Comparison of ENCODE assay signal across 8 cellular contexts in genomic region chr1:29238601-29238964, GRCh38. TPM values are rescaled to one million over a fixed set of nuclear protein-coding genes. Genes with fewer than 3 reads are reported as not detected.
A peak's percentile ranks its signal among the peaks of the same experiment; 100 is the strongest.
DNase-seq lines count a peak whose midpoint lies in the region; ATAC-seq, FAIRE-seq and TF ChIP-seq lines count a peak whose summit lies in the region.

No MANE protein-coding gene starts in this region.

- 7% methylated on average over 11 of the region's 12 CpGs for WGBS in HepG2 (ENCODE audit: low lambda C conversion rate)
- WGBS in right lobe of liver (ENCODE audit: insufficient coverage, low coverage, low lambda C conversion rate, missing lambda C conversion rate) = 31% methylated on average over 11 of the region's 12 CpGs

- H3K9me3 Mint-ChIP-seq in central memory CD8-positive, alpha-beta T cell = no peaks in the 10 kb centered on the region
- H3K9me3 Mint-ChIP-seq in naive thymus-derived CD4-positive, alpha-beta T cell = peaks cover 0 to 2% (median 0%) of the 10 kb centered on the region in 11 donors

- BruUV-seq in HepG2 (replicated peaks; lab: Mats Ljungman, UMichigan) = no TSS peak

- H3K4me3 ChIP-seq in HepG2 (replicated peaks in 1 of 3; ENCODE audit: insufficient read depth in 1 of 3, low read depth in 2 of 3, low read length in 3 of 3) (peak overlapping the region; percentile 69 to 99 (median 88)), right lobe of liver (peak overlapping the region in 1 of 3 donors; percentile 47), vagina (peak overlapping the region; percentile 78 to 83)
- H3K4me3 ChIP-seq in naive thymus-derived CD4-positive, alpha-beta T cell (ENCODE audit: low read length) = no peak overlapping the region

- H3K27me3 ChIP-seq in HepG2 (ENCODE audit: control insufficient read depth in 1 of 2, insufficient read depth in 2 of 2, low read length in 2 of 2) (peaks cover 0 to 12% of the 10 kb centered on the region in 2 experiments; a peak in 1 of 5 replicates), right lobe of liver (no peaks in the 10 kb centered on the region), vagina (no peaks in the 10 kb centered on the region)
- peaks cover 12 to 14% of the 10 kb centered on the region in 2 donors for H3K27me3 ChIP-seq in naive thymus-derived CD4-positive, alpha-beta T cell (ENCODE audit: control insufficient read depth in 2 of 2, insufficient read depth in 2 of 2, low read length in 2 of 2)

- H3K4me3 Mint-ChIP-seq in central memory CD8-positive, alpha-beta T cell = peak overlapping the region; percentile 76
- peak overlapping the region; percentile 45 to 91 (median 79) for H3K4me3 Mint-ChIP-seq in naive thymus-derived CD4-positive, alpha-beta T cell

- H3K4me1 ChIP-seq in HepG2 (ENCODE audit: insufficient read depth, low read length) = peaks cover 28% of the 10 kb centered on the region
- peaks cover 0 to 21% (median 0%) of the 10 kb centered on the region in 4 donors for H3K4me1 ChIP-seq in right lobe of liver
- H3K4me1 ChIP-seq in naive thymus-derived CD4-positive, alpha-beta T cell (ENCODE audit: control insufficient read depth in 2 of 2, insufficient read depth in 2 of 2, low read length in 2 of 2) = peaks cover 4 to 17% of the 10 kb centered on the region in 2 donors
- peaks cover 30% of the 10 kb centered on the region for H3K4me1 ChIP-seq in vagina

- H4K20me1 ChIP-seq in HepG2 (ENCODE audit: insufficient read depth, low read length) = peaks cover 10% of the 10 kb centered on the region; the same call in 1 of the 2 replicates

- H3K27ac ChIP-seq in HepG2 (ENCODE audit: extremely low read length, insufficient read depth, low read length) = peak overlapping the region; percentile 59
- H3K27ac ChIP-seq in right lobe of liver = no peak overlapping the region
- H3K27ac ChIP-seq in naive thymus-derived CD4-positive, alpha-beta T cell (ENCODE audit: low read depth, low read length) = no peak overlapping the region
- peak overlapping the region; percentile 73 for H3K27ac ChIP-seq in vagina

- no peak for TF ChIP-seq RAD21 in HepG2 (CRISPR knock-in tag; IDR thresholded peaks at IDR 0.05)

- DNase-seq in HepG2 (ENCODE audit: low spot score) (peak; percentile 25), right lobe of liver (no peak), vagina (ENCODE audit: extremely low spot score in 2 of 2) (no peak), NCI-H1105 treated with DMSO at 0.1 percent for 48 hours (lab: John Stamatoyannopoulos, UW) (no peak)
- DNase-seq in central memory CD8-positive, alpha-beta T cell (ENCODE audit: low spot score in 2 of 2) = no peak
- DNase-seq in naive thymus-derived CD4-positive, alpha-beta T cell = no peak

- no peak overlapping the region for H2AFZ ChIP-seq in HepG2 (ENCODE audit: low read length)

- intact Hi-C loops in HepG2 (cut with micrococcal nuclease; ENCODE audit: unreplicated experiment) = loop anchor here (10.0 kb wide), 2 partner anchors 106 to 1466 kb away; no protein-coding TSS in a partner anchor
- intact Hi-C loops in right lobe of liver (cut with DNase I) = loop anchor here (10.0 kb wide), 1 partner anchor 1466 kb away; no protein-coding TSS in a partner anchor
- intact Hi-C loops in naive thymus-derived CD4-positive, alpha-beta T cell (cut with micrococcal nuclease) = loop anchor here (5.0 to 10.0 kb wide), 5 partner anchors 216 to 1926 kb away; no protein-coding TSS in a partner anchor
- intact Hi-C loops in vagina (cut with DNase I) = loop anchor here (5.0 kb wide), 1 partner anchor 1469 kb away; no protein-coding TSS in a partner anchor

- no peak for TF ChIP-seq EP300 in HepG2 (IDR thresholded peaks at IDR 0.05; ENCODE audit: low read depth in 2 of 2, low read length in 2 of 2)
- TF ChIP-seq EP300 in HepG2 (CRISPR knock-in tag; IDR thresholded peaks at IDR 0.05; ENCODE audit: borderline replicate concordance) = no peak

- H3K9me3 ChIP-seq in HepG2 (ENCODE audit: low read length) (no peaks in the 10 kb centered on the region), right lobe of liver (no peaks in the 10 kb centered on the region), vagina (no peaks in the 10 kb centered on the region)
- H3K9me3 ChIP-seq in naive thymus-derived CD4-positive, alpha-beta T cell (ENCODE audit: control insufficient read depth in 2 of 3, low read length in 3 of 3) = no peaks in the 10 kb centered on the region

- peaks cover 26% of the 10 kb centered on the region for H3K79me2 ChIP-seq in HepG2 (ENCODE audit: insufficient read depth, low read length)

- H3K36me3 ChIP-seq in HepG2 (replicated peaks in 1 of 2; ENCODE audit: control insufficient read depth in 1 of 2, insufficient read depth in 2 of 2, low read length in 2 of 2) = no peaks in the 10 kb centered on the region
- H3K36me3 ChIP-seq in right lobe of liver = no peaks in the 10 kb centered on the region
- H3K36me3 ChIP-seq in naive thymus-derived CD4-positive, alpha-beta T cell (ENCODE audit: control insufficient read depth in 2 of 3, insufficient read depth in 3 of 3, low read length in 3 of 3) = no peaks in the 10 kb centered on the region
- H3K36me3 ChIP-seq in vagina = no peaks in the 10 kb centered on the region

- peak overlapping the region; percentile 77 for H3K9ac ChIP-seq in HepG2 (ENCODE audit: insufficient read depth, low read depth, low read length)

- H3K4me2 ChIP-seq in HepG2 (ENCODE audit: low read depth, low read length) = peak overlapping the region; percentile 98

- TF ChIP-seq CTCF in HepG2 (CRISPR knock-in tag; IDR thresholded peaks at IDR 0.05) (no peak), right lobe of liver (IDR thresholded peaks at IDR 0.05) (no peak), vagina (IDR thresholded peaks at IDR 0.05) (no peak)

- CTCF ChIA-PET in HepG2 (lab: Yijun Ruan, JAX; ENCODE audit: low intra/inter-chr PET ratio, low total read pairs) = no interaction called here
- CTCF ChIA-PET in naive thymus-derived CD4-positive, alpha-beta T cell (lab: Charles Lee) = no interaction called here

- peaks cover 6% of the 10 kb centered on the region for H3K36me3 Mint-ChIP-seq in central memory CD8-positive, alpha-beta T cell (ENCODE audit: insufficient read depth)
- H3K36me3 Mint-ChIP-seq in naive thymus-derived CD4-positive, alpha-beta T cell = peaks cover 0 to 7% (median 2%) of the 10 kb centered on the region in 5 donors

- no peak overlapping the region for H3K27ac Mint-ChIP-seq in central memory CD8-positive, alpha-beta T cell (ENCODE audit: low read depth)
- H3K27ac Mint-ChIP-seq in naive thymus-derived CD4-positive, alpha-beta T cell = peak overlapping the region in 1 of 9 donors; percentile 53

- no peak for FAIRE-seq in HepG2 (lab: Jason Lieb, UNC)

- H3K27me3 Mint-ChIP-seq in central memory CD8-positive, alpha-beta T cell = peaks cover 67% of the 10 kb centered on the region
- H3K27me3 Mint-ChIP-seq in naive thymus-derived CD4-positive, alpha-beta T cell = peaks cover 42 to 65% (median 61%) of the 10 kb centered on the region in 5 donors

- peaks cover 19% of the 10 kb centered on the region for H3K4me1 Mint-ChIP-seq in central memory CD8-positive, alpha-beta T cell
- H3K4me1 Mint-ChIP-seq in naive thymus-derived CD4-positive, alpha-beta T cell = peaks cover 15 to 26% (median 22%) of the 10 kb centered on the region in 7 donors

- TF ChIP-seq POLR2A in HepG2 (IDR thresholded peaks at IDR 0.05; ENCODE audit: insufficient read depth in 1 of 2, low read depth in 2 of 2, low read length in 2 of 2) = no peak
- TF ChIP-seq POLR2A in right lobe of liver (IDR thresholded peaks at IDR 0.05) = no peak
- TF ChIP-seq POLR2A in vagina (IDR thresholded peaks at IDR 0.05) = no peak

- in situ Hi-C loops in HepG2 (cut with HindIII; ENCODE audit: extremely low pct_ligation_motif_present, low pct_unique_long_range_greater_than_20kb) = loop anchor here (10.0 kb wide), 3 partner anchors 216 to 866 kb away; no protein-coding TSS in a partner anchor

- POLR2A ChIA-PET in HepG2 (lab: Yijun Ruan, JAX) = interaction anchor here (1.2 kb wide), 1 partner anchor 8 kb away, joined by 4 read pairs; the partner anchor contains the start of gene MECR
- POLR2A ChIA-PET in naive thymus-derived CD4-positive, alpha-beta T cell (lab: Charles Lee) = no interaction called here

- ATAC-seq in HepG2 = peak; percentile 14
- ATAC-seq in right lobe of liver = no peak
- ATAC-seq in central memory CD8-positive, alpha-beta T cell (replicated peaks; ENCODE audit: extremely low read depth, poor library complexity, severe bottlenecking) = no peak
- ATAC-seq in naive thymus-derived CD4-positive, alpha-beta T cell = no peak
- ATAC-seq in GM19035 (IDR thresholded peaks at IDR 0.05; ENCODE audit: unreplicated experiment) = no peak
- no peak for ATAC-seq in GM21528 (IDR thresholded peaks at IDR 0.05; ENCODE audit: low FRiP score, unreplicated experiment)

RNA-seq across cellular contexts. Expression of gene PTPRU, which starts 2.3 kb away (rescaled TPM):
- total RNA-seq in HepG2 (2016; rRNA removed; fragmentation: Illumina TruSeq; extraction: Trizol) (11.0 and 21.6 TPM in 2 replicates), right lobe of liver (10 to 100 TPM in 4 of 6 experiments, 1 to 10 TPM in 2; 4.8 to 22.3 (median 14.5) TPM), vagina (37.3 TPM)
- 3.9 and 4.0 TPM in 2 replicates for total RNA-seq in HepG2 (2016; cell fraction: cytosol; rRNA removed; fragmentation: Illumina TruSeq; extraction: Trizol; ENCODE audit: low read depth)
- 9.4 and 20.9 TPM in 2 replicates for total RNA-seq in HepG2 (2016; cell fraction: insoluble cytoplasmic fraction; rRNA removed; fragmentation: Illumina TruSeq; extraction: Trizol)
- total RNA-seq in HepG2 (2016; cell fraction: membrane; rRNA removed; fragmentation: Illumina TruSeq; extraction: Trizol) = 14.5 and 15.1 TPM in 2 replicates
- 20.3 and 29.1 TPM in 2 replicates for total RNA-seq in HepG2 (2016; cell fraction: nucleus; rRNA removed; fragmentation: Illumina TruSeq; extraction: Trizol)
- polyA plus RNA-seq in HepG2 (2011; rRNA removed) = 22.3 and 27.8 TPM in 2 replicates
- polyA plus RNA-seq in HepG2 (2011; cell fraction: cytosol; rRNA removed) = 16.2 and 24.5 TPM in 2 replicates
- polyA plus RNA-seq in HepG2 (2011; cell fraction: nucleus; rRNA removed) = 56.1 and 65.4 TPM in 2 replicates
- 12.1 and 22.3 TPM in 2 replicates for polyA plus RNA-seq in HepG2 (2012)
- polyA plus RNA-seq in HepG2 (2016; cell fraction: cytosol; fragmentation: Illumina TruSeq; extraction: Trizol; ENCODE audit: low read depth) = 1.8 and 2.3 TPM in 2 replicates
- polyA plus RNA-seq in HepG2 (2016; cell fraction: insoluble cytoplasmic fraction; fragmentation: Illumina TruSeq; extraction: Trizol; ENCODE audit: low read depth) = 9.7 and 12.0 TPM in 2 replicates
- 6.6 and 8.7 TPM in 2 replicates for polyA plus RNA-seq in HepG2 (2016; cell fraction: membrane; fragmentation: Illumina TruSeq; extraction: Trizol; ENCODE audit: low read depth)
- polyA plus RNA-seq in HepG2 (2016; cell fraction: nucleus; fragmentation: Illumina TruSeq; extraction: Trizol; ENCODE audit: insufficient read depth, low read depth) = 46.5 and 51.1 TPM in 2 replicates
- 28.3 and 104 TPM in 2 replicates for polyA minus RNA-seq in HepG2 (2011; rRNA and poly(A)+ RNA removed; ENCODE audit: low replicate concordance)
- 33.6 and 37.1 TPM in 2 replicates for polyA minus RNA-seq in HepG2 (2011; cell fraction: cytosol; rRNA and poly(A)+ RNA removed)
- polyA minus RNA-seq in HepG2 (2011; cell fraction: nucleus; rRNA and poly(A)+ RNA removed) = 18.0 and 19.9 TPM in 2 replicates
- total RNA-seq in naive thymus-derived CD4-positive, alpha-beta T cell = under 1 TPM in 2 of 5 experiments, not detected in 3; 0.17 to 0.42 TPM
- polyA plus RNA-seq in naive thymus-derived CD4-positive, alpha-beta T cell = not detected

RNA-seq across cellular contexts. Expression of gene MECR, which starts 7.8 kb away (rescaled TPM):
- total RNA-seq in HepG2 (2016; rRNA removed; fragmentation: Illumina TruSeq; extraction: Trizol) (21.2 and 24.9 TPM in 2 replicates), right lobe of liver (10 to 100 TPM; 13.1 to 22.1 (median 15.7) TPM), vagina (16.9 TPM)
- 40.7 and 49.2 TPM in 2 replicates for total RNA-seq in HepG2 (2016; cell fraction: cytosol; rRNA removed; fragmentation: Illumina TruSeq; extraction: Trizol; ENCODE audit: low read depth)
- 18.4 and 19.7 TPM in 2 replicates for total RNA-seq in HepG2 (2016; cell fraction: insoluble cytoplasmic fraction; rRNA removed; fragmentation: Illumina TruSeq; extraction: Trizol)
- total RNA-seq in HepG2 (2016; cell fraction: membrane; rRNA removed; fragmentation: Illumina TruSeq; extraction: Trizol) = 43.7 and 46.5 TPM in 2 replicates
- total RNA-seq in HepG2 (2016; cell fraction: nucleus; rRNA removed; fragmentation: Illumina TruSeq; extraction: Trizol) = 20.0 and 20.4 TPM in 2 replicates
- polyA plus RNA-seq in HepG2 (2011; rRNA removed) = 18.8 and 19.0 TPM in 2 replicates
- polyA plus RNA-seq in HepG2 (2011; cell fraction: cytosol; rRNA removed) = 13.7 and 17.3 TPM in 2 replicates
- polyA plus RNA-seq in HepG2 (2011; cell fraction: nucleus; rRNA removed) = 21.4 and 26.7 TPM in 2 replicates
- 12.7 and 17.0 TPM in 2 replicates for polyA plus RNA-seq in HepG2 (2012)
- polyA plus RNA-seq in HepG2 (2016; cell fraction: cytosol; fragmentation: Illumina TruSeq; extraction: Trizol; ENCODE audit: low read depth) = 61.3 and 62.7 TPM in 2 replicates
- polyA plus RNA-seq in HepG2 (2016; cell fraction: insoluble cytoplasmic fraction; fragmentation: Illumina TruSeq; extraction: Trizol; ENCODE audit: low read depth) = 17.8 and 18.6 TPM in 2 replicates
- 46.4 and 47.2 TPM in 2 replicates for polyA plus RNA-seq in HepG2 (2016; cell fraction: membrane; fragmentation: Illumina TruSeq; extraction: Trizol; ENCODE audit: low read depth)
- 28.0 and 30.8 TPM in 2 replicates for polyA plus RNA-seq in HepG2 (2016; cell fraction: nucleus; fragmentation: Illumina TruSeq; extraction: Trizol; ENCODE audit: insufficient read depth, low read depth)
- polyA minus RNA-seq in HepG2 (2011; rRNA and poly(A)+ RNA removed; ENCODE audit: low replicate concordance) = 26.2 and 47.2 TPM in 2 replicates
- 8.0 and 9.2 TPM in 2 replicates for polyA minus RNA-seq in HepG2 (2011; cell fraction: cytosol; rRNA and poly(A)+ RNA removed)
- polyA minus RNA-seq in HepG2 (2011; cell fraction: nucleus; rRNA and poly(A)+ RNA removed) = 22.4 and 23.0 TPM in 2 replicates
- 10 to 100 TPM in 4 of 5 experiments, 1 to 10 TPM in 1; 8.6 to 24.4 (median 16.8) TPM for total RNA-seq in naive thymus-derived CD4-positive, alpha-beta T cell
- polyA plus RNA-seq in naive thymus-derived CD4-positive, alpha-beta T cell = 10 to 100 TPM; 18.3 to 20.5 TPM

RNA-seq across cellular contexts. Expression of gene SRSF4, which starts 56.9 kb away (rescaled TPM):
- 43.3 and 50.9 TPM in 2 replicates for total RNA-seq in HepG2 (2016; rRNA removed; fragmentation: Illumina TruSeq; extraction: Trizol)
- 16.9 and 18.2 TPM in 2 replicates for total RNA-seq in HepG2 (2016; cell fraction: cytosol; rRNA removed; fragmentation: Illumina TruSeq; extraction: Trizol; ENCODE audit: low read depth)
- total RNA-seq in HepG2 (2016; cell fraction: insoluble cytoplasmic fraction; rRNA removed; fragmentation: Illumina TruSeq; extraction: Trizol) = 37.8 and 52.5 TPM in 2 replicates
- 21.7 and 23.1 TPM in 2 replicates for total RNA-seq in HepG2 (2016; cell fraction: membrane; rRNA removed; fragmentation: Illumina TruSeq; extraction: Trizol)
- total RNA-seq in HepG2 (2016; cell fraction: nucleus; rRNA removed; fragmentation: Illumina TruSeq; extraction: Trizol) = 41.4 and 44.1 TPM in 2 replicates
- polyA plus RNA-seq in HepG2 (2011; rRNA removed) = 37.7 and 39.5 TPM in 2 replicates
- polyA plus RNA-seq in HepG2 (2011; cell fraction: cytosol; rRNA removed) = 28.7 and 37.6 TPM in 2 replicates
- polyA plus RNA-seq in HepG2 (2011; cell fraction: nucleus; rRNA removed) = 63.6 and 88.4 TPM in 2 replicates
- polyA plus RNA-seq in HepG2 (2012) = 47.7 and 72.7 TPM in 2 replicates
- 5.4 and 6.5 TPM in 2 replicates for polyA plus RNA-seq in HepG2 (2016; cell fraction: cytosol; fragmentation: Illumina TruSeq; extraction: Trizol; ENCODE audit: low read depth)
- 69.2 and 77.8 TPM in 2 replicates for polyA plus RNA-seq in HepG2 (2016; cell fraction: insoluble cytoplasmic fraction; fragmentation: Illumina TruSeq; extraction: Trizol; ENCODE audit: low read depth)
- polyA plus RNA-seq in HepG2 (2016; cell fraction: membrane; fragmentation: Illumina TruSeq; extraction: Trizol; ENCODE audit: low read depth) = 13.8 and 15.1 TPM in 2 replicates
- 159 and 173 TPM in 2 replicates for polyA plus RNA-seq in HepG2 (2016; cell fraction: nucleus; fragmentation: Illumina TruSeq; extraction: Trizol; ENCODE audit: insufficient read depth, low read depth)
- 13.5 and 27.4 TPM in 2 replicates for polyA minus RNA-seq in HepG2 (2011; rRNA and poly(A)+ RNA removed; ENCODE audit: low replicate concordance)
- polyA minus RNA-seq in HepG2 (2011; cell fraction: cytosol; rRNA and poly(A)+ RNA removed) = 14.2 and 17.5 TPM in 2 replicates
- 56.5 and 56.9 TPM in 2 replicates for polyA minus RNA-seq in HepG2 (2011; cell fraction: nucleus; rRNA and poly(A)+ RNA removed)
- total RNA-seq in right lobe of liver = 10 to 100 TPM; 25.6 to 42.1 (median 33.0) TPM
- 100 to 1,000 TPM in 1 of 5 experiments, 10 to 100 TPM in 4; 77.6 to 110 (median 79.9) TPM for total RNA-seq in naive thymus-derived CD4-positive, alpha-beta T cell
- 100 to 1,000 TPM in 1 of 2 donors, 10 to 100 TPM in 1; 76.1 to 123 TPM for polyA plus RNA-seq in naive thymus-derived CD4-positive, alpha-beta T cell
- total RNA-seq in vagina = 67.8 TPM

Comparison
In these comparisons a context has a peak if more than half of its experiments do, and no peak if none do; other contexts are left out.
1. H3K27ac ChIP-seq: peak in HepG2 (single experiment) and vagina (single experiment); none in right lobe of liver (0 of 3) and naive thymus-derived CD4-positive, alpha-beta T cell (single experiment).